ENCODE assay signal across 1 cellular context in genomic region chr6:31087494-31088089, GRCh38.
A peak's percentile ranks its signal among the peaks of the same experiment; 100 is the strongest.
TF ChIP-seq lines count a peak whose summit lies in the region.

No MANE protein-coding gene starts in this region.

TF ChIP-seq in HEK293, 187 proteins besides CTCF, POLR2A, EP300 and RAD21 (continued from another document and continues in another):
- TF ChIP-seq, protein P1, sequence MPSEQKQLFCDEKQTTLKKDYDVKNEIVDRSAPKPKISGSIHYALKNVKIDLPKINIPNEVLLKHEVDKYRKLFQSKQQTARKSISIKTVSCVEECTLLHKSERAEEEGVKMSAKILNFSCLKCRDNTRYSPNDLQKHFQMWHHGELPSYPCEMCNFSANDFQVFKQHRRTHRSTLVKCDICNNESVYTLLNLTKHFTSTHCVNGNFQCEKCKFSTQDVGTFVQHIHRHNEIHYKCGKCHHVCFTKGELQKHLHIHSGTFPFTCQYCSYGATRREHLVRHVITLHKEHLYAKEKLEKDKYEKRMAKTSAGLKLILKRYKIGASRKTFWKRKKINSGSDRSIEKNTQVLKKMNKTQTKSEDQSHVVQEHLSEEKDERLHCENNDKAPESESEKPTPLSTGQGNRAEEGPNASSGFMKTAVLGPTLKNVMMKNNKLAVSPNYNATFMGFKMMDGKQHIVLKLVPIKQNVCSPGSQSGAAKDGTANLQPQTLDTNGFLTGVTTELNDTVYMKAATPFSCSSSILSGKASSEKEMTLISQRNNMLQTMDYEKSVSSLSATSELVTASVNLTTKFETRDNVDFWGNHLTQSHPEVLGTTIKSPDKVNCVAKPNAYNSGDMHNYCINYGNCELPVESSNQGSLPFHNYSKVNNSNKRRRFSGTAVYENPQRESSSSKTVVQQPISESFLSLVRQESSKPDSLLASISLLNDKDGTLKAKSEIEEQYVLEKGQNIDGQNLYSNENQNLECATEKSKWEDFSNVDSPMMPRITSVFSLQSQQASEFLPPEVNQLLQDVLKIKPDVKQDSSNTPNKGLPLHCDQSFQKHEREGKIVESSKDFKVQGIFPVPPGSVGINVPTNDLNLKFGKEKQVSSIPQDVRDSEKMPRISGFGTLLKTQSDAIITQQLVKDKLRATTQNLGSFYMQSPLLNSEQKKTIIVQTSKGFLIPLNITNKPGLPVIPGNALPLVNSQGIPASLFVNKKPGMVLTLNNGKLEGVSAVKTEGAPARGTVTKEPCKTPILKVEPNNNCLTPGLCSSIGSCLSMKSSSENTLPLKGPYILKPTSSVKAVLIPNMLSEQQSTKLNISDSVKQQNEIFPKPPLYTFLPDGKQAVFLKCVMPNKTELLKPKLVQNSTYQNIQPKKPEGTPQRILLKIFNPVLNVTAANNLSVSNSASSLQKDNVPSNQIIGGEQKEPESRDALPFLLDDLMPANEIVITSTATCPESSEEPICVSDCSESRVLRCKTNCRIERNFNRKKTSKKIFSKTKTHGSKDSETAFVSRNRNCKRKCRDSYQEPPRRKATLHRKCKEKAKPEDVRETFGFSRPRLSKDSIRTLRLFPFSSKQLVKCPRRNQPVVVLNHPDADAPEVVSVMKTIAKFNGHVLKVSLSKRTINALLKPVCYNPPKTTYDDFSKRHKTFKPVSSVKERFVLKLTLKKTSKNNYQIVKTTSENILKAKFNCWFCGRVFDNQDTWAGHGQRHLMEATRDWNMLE (tag by site-specific recombination; conservative IDR thresholded peaks at IDR 0.05; ENCODE audit: low read depth) = no peak
- no peak for TF ChIP-seq ZBTB10 (tag by site-specific recombination; IDR thresholded peaks at IDR 0.05)
- no peak for TF ChIP-seq OVOL3 (tag by site-specific recombination; IDR thresholded peaks at IDR 0.05)
- TF ChIP-seq ZSCAN16 (tag by site-specific recombination; IDR thresholded peaks at IDR 0.05) = no peak
- no peak for TF ChIP-seq ZNF16 (tag by site-specific recombination; IDR thresholded peaks at IDR 0.05; ENCODE audit: low read depth)
- no peak for TF ChIP-seq RBAK (tag by site-specific recombination; IDR thresholded peaks at IDR 0.05)
- TF ChIP-seq ZNF23 (tag by site-specific recombination; IDR thresholded peaks at IDR 0.05; ENCODE audit: borderline replicate concordance) = no peak
- TF ChIP-seq ZNF513 (tag by site-specific recombination; IDR thresholded peaks at IDR 0.05) = no peak
- TF ChIP-seq KLF7 (tag by site-specific recombination; IDR thresholded peaks at IDR 0.05; ENCODE audit: borderline replicate concordance) = no peak
- no peak for TF ChIP-seq ZNF112 (tag by site-specific recombination; IDR thresholded peaks at IDR 0.05)
- no peak for TF ChIP-seq ZNF639 (tag by site-specific recombination; IDR thresholded peaks at IDR 0.05)
- TF ChIP-seq, protein P2, sequence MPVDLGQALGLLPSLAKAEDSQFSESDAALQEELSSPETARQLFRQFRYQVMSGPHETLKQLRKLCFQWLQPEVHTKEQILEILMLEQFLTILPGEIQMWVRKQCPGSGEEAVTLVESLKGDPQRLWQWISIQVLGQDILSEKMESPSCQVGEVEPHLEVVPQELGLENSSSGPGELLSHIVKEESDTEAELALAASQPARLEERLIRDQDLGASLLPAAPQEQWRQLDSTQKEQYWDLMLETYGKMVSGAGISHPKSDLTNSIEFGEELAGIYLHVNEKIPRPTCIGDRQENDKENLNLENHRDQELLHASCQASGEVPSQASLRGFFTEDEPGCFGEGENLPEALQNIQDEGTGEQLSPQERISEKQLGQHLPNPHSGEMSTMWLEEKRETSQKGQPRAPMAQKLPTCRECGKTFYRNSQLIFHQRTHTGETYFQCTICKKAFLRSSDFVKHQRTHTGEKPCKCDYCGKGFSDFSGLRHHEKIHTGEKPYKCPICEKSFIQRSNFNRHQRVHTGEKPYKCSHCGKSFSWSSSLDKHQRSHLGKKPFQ (tag by site-specific recombination; IDR thresholded peaks at IDR 0.05) = no peak
- no peak for TF ChIP-seq ZNF202 (tag by site-specific recombination; IDR thresholded peaks at IDR 0.05; ENCODE audit: borderline replicate concordance)
- peak; percentile 62 for TF ChIP-seq ZNF121 (tag by site-specific recombination; IDR thresholded peaks at IDR 0.05)
- TF ChIP-seq ZNF629 (tag by site-specific recombination; IDR thresholded peaks at IDR 0.05) = 0 out of 2 replicates have a peak, but pooled peaks have one; percentile 11
- no peak for TF ChIP-seq BCL11B (tag by site-specific recombination; IDR thresholded peaks at IDR 0.05; ENCODE audit: low read depth)
- no peak for TF ChIP-seq ZNF571 (tag by site-specific recombination; IDR thresholded peaks at IDR 0.05)
- TF ChIP-seq, protein P3, sequence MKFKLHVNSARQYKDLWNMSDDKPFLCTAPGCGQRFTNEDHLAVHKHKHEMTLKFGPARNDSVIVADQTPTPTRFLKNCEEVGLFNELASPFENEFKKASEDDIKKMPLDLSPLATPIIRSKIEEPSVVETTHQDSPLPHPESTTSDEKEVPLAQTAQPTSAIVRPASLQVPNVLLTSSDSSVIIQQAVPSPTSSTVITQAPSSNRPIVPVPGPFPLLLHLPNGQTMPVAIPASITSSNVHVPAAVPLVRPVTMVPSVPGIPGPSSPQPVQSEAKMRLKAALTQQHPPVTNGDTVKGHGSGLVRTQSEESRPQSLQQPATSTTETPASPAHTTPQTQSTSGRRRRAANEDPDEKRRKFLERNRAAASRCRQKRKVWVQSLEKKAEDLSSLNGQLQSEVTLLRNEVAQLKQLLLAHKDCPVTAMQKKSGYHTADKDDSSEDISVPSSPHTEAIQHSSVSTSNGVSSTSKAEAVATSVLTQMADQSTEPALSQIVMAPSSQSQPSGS (tag by site-specific recombination; IDR thresholded peaks at IDR 0.05; ENCODE audit: low read depth) = peak; percentile 70; the same call in 1 of the 2 replicates
- no peak for TF ChIP-seq PRDM1 (tag by site-specific recombination; IDR thresholded peaks at IDR 0.05)
- no peak for TF ChIP-seq ZNF366 (tag by site-specific recombination; conservative IDR thresholded peaks at IDR 0.05)
- TF ChIP-seq ZNF335 (tag by site-specific recombination; conservative IDR thresholded peaks at IDR 0.05) = peak; percentile 19; the same call in 1 of the 2 replicates
- no peak for TF ChIP-seq ZNF274 (IDR thresholded peaks at IDR 0.05; ENCODE audit: low read length)
- no peak for TF ChIP-seq ZNF274 (tag by site-specific recombination; IDR thresholded peaks at IDR 0.05; ENCODE audit: borderline replicate concordance)
- no peak for TF ChIP-seq ZBTB8A (tag by site-specific recombination; IDR thresholded peaks at IDR 0.05)
- no peak for TF ChIP-seq ZNF473 (tag by site-specific recombination; IDR thresholded peaks at IDR 0.05)
- TF ChIP-seq ZNF146 (tag by site-specific recombination; IDR thresholded peaks at IDR 0.05) = no peak
- TF ChIP-seq, protein P4, sequence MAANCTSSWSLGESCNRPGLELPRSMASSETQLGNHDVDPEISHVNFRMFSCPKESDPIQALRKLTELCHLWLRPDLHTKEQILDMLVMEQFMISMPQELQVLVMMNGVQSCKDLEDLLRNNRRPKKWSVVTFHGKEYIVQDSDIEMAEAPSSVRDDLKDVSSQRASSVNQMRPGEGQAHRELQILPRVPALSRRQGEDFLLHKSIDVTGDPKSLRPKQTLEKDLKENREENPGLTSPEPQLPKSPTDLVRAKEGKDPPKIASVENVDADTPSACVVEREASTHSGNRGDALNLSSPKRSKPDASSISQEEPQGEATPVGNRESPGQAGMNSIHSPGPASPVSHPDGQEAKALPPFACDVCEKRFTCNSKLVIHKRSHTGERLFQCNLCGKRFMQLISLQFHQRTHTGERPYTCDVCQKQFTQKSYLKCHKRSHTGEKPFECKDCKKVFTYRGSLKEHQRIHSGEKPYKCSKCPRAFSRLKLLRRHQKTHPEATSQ (tag by site-specific recombination; IDR thresholded peaks at IDR 0.05) = no peak
- no peak for TF ChIP-seq ZBTB17 (tag by site-specific recombination; IDR thresholded peaks at IDR 0.05)
- TF ChIP-seq, protein P5, sequence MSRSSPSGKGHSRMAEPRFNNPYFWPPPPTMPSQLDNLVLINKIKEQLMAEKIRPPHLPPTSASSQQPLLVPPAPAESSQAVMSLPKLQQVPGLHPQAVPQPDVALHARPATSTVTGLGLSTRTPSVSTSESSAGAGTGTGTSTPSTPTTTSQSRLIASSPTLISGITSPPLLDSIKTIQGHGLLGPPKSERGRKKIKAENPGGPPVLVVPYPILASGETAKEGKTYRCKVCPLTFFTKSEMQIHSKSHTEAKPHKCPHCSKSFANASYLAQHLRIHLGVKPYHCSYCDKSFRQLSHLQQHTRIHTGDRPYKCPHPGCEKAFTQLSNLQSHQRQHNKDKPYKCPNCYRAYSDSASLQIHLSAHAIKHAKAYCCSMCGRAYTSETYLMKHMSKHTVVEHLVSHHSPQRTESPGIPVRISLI (tag by site-specific recombination; IDR thresholded peaks at IDR 0.05) = peak; percentile 79
- TF ChIP-seq, protein P6, sequence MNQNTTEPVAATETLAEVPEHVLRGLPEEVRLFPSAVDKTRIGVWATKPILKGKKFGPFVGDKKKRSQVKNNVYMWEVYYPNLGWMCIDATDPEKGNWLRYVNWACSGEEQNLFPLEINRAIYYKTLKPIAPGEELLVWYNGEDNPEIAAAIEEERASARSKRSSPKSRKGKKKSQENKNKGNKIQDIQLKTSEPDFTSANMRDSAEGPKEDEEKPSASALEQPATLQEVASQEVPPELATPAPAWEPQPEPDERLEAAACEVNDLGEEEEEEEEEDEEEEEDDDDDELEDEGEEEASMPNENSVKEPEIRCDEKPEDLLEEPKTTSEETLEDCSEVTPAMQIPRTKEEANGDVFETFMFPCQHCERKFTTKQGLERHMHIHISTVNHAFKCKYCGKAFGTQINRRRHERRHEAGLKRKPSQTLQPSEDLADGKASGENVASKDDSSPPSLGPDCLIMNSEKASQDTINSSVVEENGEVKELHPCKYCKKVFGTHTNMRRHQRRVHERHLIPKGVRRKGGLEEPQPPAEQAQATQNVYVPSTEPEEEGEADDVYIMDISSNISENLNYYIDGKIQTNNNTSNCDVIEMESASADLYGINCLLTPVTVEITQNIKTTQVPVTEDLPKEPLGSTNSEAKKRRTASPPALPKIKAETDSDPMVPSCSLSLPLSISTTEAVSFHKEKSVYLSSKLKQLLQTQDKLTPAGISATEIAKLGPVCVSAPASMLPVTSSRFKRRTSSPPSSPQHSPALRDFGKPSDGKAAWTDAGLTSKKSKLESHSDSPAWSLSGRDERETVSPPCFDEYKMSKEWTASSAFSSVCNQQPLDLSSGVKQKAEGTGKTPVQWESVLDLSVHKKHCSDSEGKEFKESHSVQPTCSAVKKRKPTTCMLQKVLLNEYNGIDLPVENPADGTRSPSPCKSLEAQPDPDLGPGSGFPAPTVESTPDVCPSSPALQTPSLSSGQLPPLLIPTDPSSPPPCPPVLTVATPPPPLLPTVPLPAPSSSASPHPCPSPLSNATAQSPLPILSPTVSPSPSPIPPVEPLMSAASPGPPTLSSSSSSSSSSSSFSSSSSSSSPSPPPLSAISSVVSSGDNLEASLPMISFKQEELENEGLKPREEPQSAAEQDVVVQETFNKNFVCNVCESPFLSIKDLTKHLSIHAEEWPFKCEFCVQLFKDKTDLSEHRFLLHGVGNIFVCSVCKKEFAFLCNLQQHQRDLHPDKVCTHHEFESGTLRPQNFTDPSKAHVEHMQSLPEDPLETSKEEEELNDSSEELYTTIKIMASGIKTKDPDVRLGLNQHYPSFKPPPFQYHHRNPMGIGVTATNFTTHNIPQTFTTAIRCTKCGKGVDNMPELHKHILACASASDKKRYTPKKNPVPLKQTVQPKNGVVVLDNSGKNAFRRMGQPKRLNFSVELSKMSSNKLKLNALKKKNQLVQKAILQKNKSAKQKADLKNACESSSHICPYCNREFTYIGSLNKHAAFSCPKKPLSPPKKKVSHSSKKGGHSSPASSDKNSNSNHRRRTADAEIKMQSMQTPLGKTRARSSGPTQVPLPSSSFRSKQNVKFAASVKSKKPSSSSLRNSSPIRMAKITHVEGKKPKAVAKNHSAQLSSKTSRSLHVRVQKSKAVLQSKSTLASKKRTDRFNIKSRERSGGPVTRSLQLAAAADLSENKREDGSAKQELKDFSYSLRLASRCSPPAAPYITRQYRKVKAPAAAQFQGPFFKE (tag by site-specific recombination; IDR thresholded peaks at IDR 0.05; ENCODE audit: borderline replicate concordance) = no peak
- TF ChIP-seq ZNF664 (tag by site-specific recombination; IDR thresholded peaks at IDR 0.05) = no peak
- no peak for TF ChIP-seq ZNF302 (tag by site-specific recombination; IDR thresholded peaks at IDR 0.05; ENCODE audit: low read depth)
- TF ChIP-seq ZNF184 (tag by site-specific recombination; IDR thresholded peaks at IDR 0.05) = no peak
